ENCODE assay signal across 18 cellular contexts in genomic region chr6:119326291-119327005, GRCh38. TPM values are rescaled to one million over a fixed set of nuclear protein-coding genes. Genes with fewer than 3 reads are reported as not detected.
DNase-seq lines count a peak whose midpoint lies in the region; ATAC-seq, FAIRE-seq and TF ChIP-seq lines count a peak whose summit lies in the region.
"Had no signal": no experiment of that assay in that cellular context is flagged by ENCODE, and none has a peak within 500 bp of the region (broad histone marks: within the 10 kb centered on the region; RNA-seq: fewer than 3 reads in every experiment).

No MANE protein-coding gene starts in this region.

- BruUV-seq in K562 (replicated peaks; lab: Mats Ljungman, UMichigan) = no TSS peak

- CTCF ChIA-PET in K562 (lab: Yijun Ruan, JAX; ENCODE audit: low intra/inter-chr PET ratio) = no interaction called here

- in situ Hi-C loops in K562 (cut with MboI) = no loop called here

- H3K9me1 ChIP-seq in K562 (ENCODE audit: control insufficient read depth, insufficient read depth, low read length) = peaks cover 5% of the 10 kb centered on the region

- H3K36me3 Mint-ChIP-seq in CD14-positive monocyte = peaks cover 20 to 25% of the 10 kb centered on the region in 2 donors

- H3K27me3 ChIP-seq in Karpas-422 (ENCODE audit: low read length) (no peaks in the 10 kb centered on the region), K562 (ENCODE audit: control insufficient read depth in 2 of 2, insufficient read depth in 2 of 2, low read length in 2 of 2) (no peaks in the 10 kb centered on the region)

- H3K27me3 Mint-ChIP-seq in CD14-positive monocyte (ENCODE audit: low read depth in 3 of 3) = no peaks in the 10 kb centered on the region

- H3K4me1 ChIP-seq in Karpas-422 (ENCODE audit: low read length) = peaks cover 25% of the 10 kb centered on the region
- peaks cover 18 to 67% of the 10 kb centered on the region in 2 experiments for H3K4me1 ChIP-seq in K562 (replicated peaks in 1 of 2; ENCODE audit: control insufficient read depth in 2 of 2, insufficient read depth in 2 of 2, low read length in 2 of 2)

- H3K4me1 Mint-ChIP-seq in CD14-positive monocyte = peaks cover 8% of the 10 kb centered on the region

- H3K4me3 ChIP-seq in Karpas-422 (ENCODE audit: low read length) (no peak overlapping the region), K562 (no peak overlapping the region)
- H3K4me3 ChIP-seq: SK-N-MC had no signal

- H2AFZ ChIP-seq in Karpas-422 (ENCODE audit: low read length) (no peak overlapping the region), K562 (ENCODE audit: low read depth, low read length) (no peak overlapping the region)

- peak; percentile 62 for DNase-seq in Karpas-422
- DNase-seq in NCI-H526 treated with DMSO at 0.1 percent for 48 hours (lab: John Stamatoyannopoulos, UW) = peak; percentile 39
- no peak for DNase-seq in K562 (ENCODE audit: extremely low read depth in 1 of 4, low spot score in 3 of 4)
- no peak for DNase-seq in stimulated activated naive CD8-positive, alpha-beta T cell treated with anti-CD3 and anti-CD28 coated beads, Interleukin-15, Interleukin-2, amounts not matched to agents 100 U/mL and 50 U/mL, for 24 hours
- no peak for DNase-seq in NCI-H146 treated with DMSO at 0.1 percent for 48 hours (lab: John Stamatoyannopoulos, UW; ENCODE audit: unreplicated experiment)
- DNase-seq in DMS114 treated with DMSO at 0.1 percent for 48 hours (lab: John Stamatoyannopoulos, UW; ENCODE audit: unreplicated experiment) = no peak
- DNase-seq in CD14-positive monocyte (ENCODE audit: low spot score) = no peak
- DNase-seq: ACHN; C1 segment of cervical spinal cord; DND-41; H9; NCI-H1105; NCI-H1694 treated with DMSO at 0.1 percent for 48 hours; NCI-H510A; NK-92 treated with Interleukin-12 subunit alpha and Interleukin-12 subunit beta, amount 100 ng/mL, for 24 hours; SHP77 had no signal

- TF ChIP-seq POLR2A in K562 (conservative IDR thresholded peaks at IDR 0.05) = no peak

- H3K9ac ChIP-seq in Karpas-422 (ENCODE audit: low read length) (no peak overlapping the region), K562 (ENCODE audit: insufficient read depth in 1 of 2, low read depth in 2 of 2, low read length in 2 of 2) (no peak overlapping the region)

- POLR2A ChIA-PET in K562 (lab: Yijun Ruan, JAX) = interaction anchor here (0.6 to 1.6 kb wide), 4 partner anchors 9 to 98 kb away, joined by 3 to 7 read pairs (median 4); no protein-coding TSS in a partner anchor

- H3K4me3 Mint-ChIP-seq in CD14-positive monocyte = no peak overlapping the region
- H3K4me3 Mint-ChIP-seq: H9 had no signal

- FAIRE-seq in K562 (lab: Jason Lieb, UNC) = no peak

- WGBS in K562 (ENCODE audit: insufficient coverage, low coverage, missing lambda C conversion rate) = 64% methylated on average over 10 of the region's 10 CpGs

- H3K9me3 ChIP-seq in Karpas-422 (ENCODE audit: low read length) (no peaks in the 10 kb centered on the region), K562 (replicated peaks; ENCODE audit: control insufficient read depth, insufficient read depth, low read depth, low read length) (no peaks in the 10 kb centered on the region)

- H3K4me2 ChIP-seq in Karpas-422 (ENCODE audit: low read depth, low read length, poor library complexity, severe bottlenecking) (peak overlapping the region; percentile 18), K562 (ENCODE audit: insufficient read depth, low read length) (peak overlapping the region; percentile 1; the same call in 1 of the 2 replicates)

- TF ChIP-seq CTCF in K562 (IDR thresholded peaks at IDR 0.05 in 2 of 3, conservative IDR thresholded peaks at IDR 0.05 in 1 of 3; ENCODE audit: insufficient read depth in 2 of 3, low read depth in 1 of 3, low read length in 3 of 3) (no peak), CD14-positive monocyte (IDR thresholded peaks at IDR 0.05) (no peak)

- no peak for TF ChIP-seq EP300 in K562 (IDR thresholded peaks at IDR 0.05; ENCODE audit: low read length)

- H3K9me2 ChIP-seq in Karpas-422 (replicated peaks; ENCODE audit: insufficient read depth, low read length) = no peaks in the 10 kb centered on the region

- intact Hi-C loops in K562 (cut with micrococcal nuclease) (no loop called here), CD14-positive monocyte (cut with micrococcal nuclease) (no loop called here)

- 0 out of 3 replicates have a peak, but pooled peaks have one; percentile 4 for ATAC-seq in K562
- ATAC-seq in stimulated activated naive CD8-positive, alpha-beta T cell treated with anti-CD3 and anti-CD28 coated beads, Interleukin-15, Interleukin-2, amounts not matched to agents 100 U/mL and 50 U/mL, for 24 hours = peak; percentile 33

- H4K20me1 ChIP-seq in Karpas-422 (ENCODE audit: insufficient read depth, low read depth, low read length) (no peaks in the 10 kb centered on the region), K562 (replicated peaks; ENCODE audit: control insufficient read depth, insufficient read depth, low read length) (peaks cover 24% of the 10 kb centered on the region)

- no peak overlapping the region for H3K27ac ChIP-seq in Karpas-422 (ENCODE audit: low read length)
- H3K27ac ChIP-seq in K562 (ENCODE audit: extremely low read depth, low read depth, low read length) = no peak overlapping the region
- H3K27ac ChIP-seq: SK-N-MC had no signal

- peak overlapping the region in 1 of 7 donors; percentile 24 for H3K27ac Mint-ChIP-seq in CD14-positive monocyte

- TF ChIP-seq RAD21 in K562 (CRISPR knock-in tag; conservative IDR thresholded peaks at IDR 0.05 in 1 of 2, IDR thresholded peaks at IDR 0.05 in 1 of 2) = no peak

- H3K79me2 ChIP-seq in Karpas-422 (ENCODE audit: low read length) (no peaks in the 10 kb centered on the region), K562 (ENCODE audit: control insufficient read depth, insufficient read depth, low read length) (peaks cover 99% of the 10 kb centered on the region)

- no peaks in the 10 kb centered on the region for H3K36me3 ChIP-seq in Karpas-422 (ENCODE audit: insufficient read depth, low read length)
- peaks cover 81% of the 10 kb centered on the region for H3K36me3 ChIP-seq in K562 (ENCODE audit: control insufficient read depth, insufficient read depth, low read length)

- no peaks in the 10 kb centered on the region for H3K9me3 Mint-ChIP-seq in CD14-positive monocyte
- H3K9me3 Mint-ChIP-seq: H9 had no signal

TF ChIP-seq in K562, 482 proteins besides CTCF, POLR2A, EP300 and RAD21 (continues in another document):
- no peak for TF ChIP-seq FOXA3 (CRISPR knock-in tag; conservative IDR thresholded peaks at IDR 0.05 in 1 of 2, IDR thresholded peaks at IDR 0.05 in 1 of 2)
- TF ChIP-seq CXXC5 (CRISPR knock-in tag; IDR thresholded peaks at IDR 0.05) = peak; percentile 59

RNA-seq across cellular contexts. Expression of gene MAN1A1, which starts 23.1 kb away (rescaled TPM):
- total RNA-seq in Karpas-422 (2014; rRNA removed; shearing (Covaris generic); ENCODE audit: low replicate concordance) = 0.43 and 0.48 TPM in 2 replicates
- 34.5 and 78.1 TPM in 2 replicates for total RNA-seq in K562 (2011; cell fraction: chromatin; rRNA removed; ENCODE audit: low replicate concordance)
- 44.4 and 48.3 TPM in 2 replicates for total RNA-seq in K562 (2011; cell fraction: nucleolus; rRNA removed)
- 69.6 and 93.7 TPM in 2 replicates for total RNA-seq in K562 (2011; cell fraction: nucleoplasm; rRNA removed)
- total RNA-seq in K562 (2014; rRNA removed) (74.9 and 77.6 TPM in 2 replicates), K562 (2014; rRNA removed; fragmentation: Illumina TruSeq; extraction: Trizol) (68.7 and 75.4 TPM in 2 replicates), K562 (2015; rRNA removed; fragmentation: Illumina TruSeq; extraction: Trizol) (51.1 and 55.2 TPM in 2 replicates), K562 (2021) (75.0 and 78.4 TPM in 2 replicates)
- polyA plus RNA-seq in K562 (2011; rRNA removed) (33.3 and 59.7 TPM in 2 replicates), K562 (2014; fragmentation: Illumina TruSeq; extraction: Trizol) (50.5 and 62.6 TPM in 2 replicates), K562 (2014; fragmentation: Nextera tagmentation; extraction: Ambion mirVana) (10 to 100 TPM; 24.5 to 27.7 TPM), K562 (2014; rRNA removed) (47.5 and 48.7 TPM in 2 replicates), CD14-positive monocyte (10 to 100 TPM; 16.1 to 20.4 TPM)
- 15.3 and 17.2 TPM in 2 replicates for polyA plus RNA-seq in K562 (2011; cell fraction: cytosol; rRNA removed)
- polyA plus RNA-seq in K562 (2011; cell fraction: nucleus; rRNA removed) = 12.3 and 13.9 TPM in 2 replicates
- polyA plus RNA-seq in K562 (2012) = 44.4 and 59.0 TPM in 2 replicates
- 39.6 and 50.2 TPM in 2 replicates for polyA minus RNA-seq in K562 (2011; rRNA and poly(A)+ RNA removed)
- 22.8 and 28.5 TPM in 2 replicates for polyA minus RNA-seq in K562 (2011; cell fraction: cytosol; rRNA and poly(A)+ RNA removed)
- polyA minus RNA-seq in K562 (2011; cell fraction: nucleus; rRNA and poly(A)+ RNA removed) = 26.5 and 34.9 TPM in 2 replicates
- total RNA-seq: G401 had no signal

Comparison
In these comparisons a context has a peak if more than half of its experiments do, and no peak if none do; other contexts are left out.
1. DNase-seq: peak in Karpas-422 (single experiment) and NCI-H526 treated with DMSO at 0.1 percent for 48 hours (single experiment); none in K562 (0 of 4), stimulated activated naive CD8-positive, alpha-beta T cell treated with anti-CD3 and anti-CD28 coated beads, Interleukin-15, Interleukin-2, amounts not matched to agents 100 U/mL and 50 U/mL, for 24 hours (single experiment), NCI-H146 treated with DMSO at 0.1 percent for 48 hours (single experiment), DMS114 treated with DMSO at 0.1 percent for 48 hours (single experiment) and CD14-positive monocyte (single experiment).
2. RNA of gene MAN1A1, which starts 23.1 kb away (total RNA-seq): 34.5 to 93.7 TPM in K562; 0.43 to 0.48 TPM in Karpas-422; every median in the first group is over 10 times any median in the second.